ENCODE assay signal across 16 cellular contexts in genomic region chr14:65032319-65032718, GRCh38. TPM values are rescaled to one million over a fixed set of nuclear protein-coding genes. Genes with fewer than 3 reads are reported as not detected.
DNase-seq lines count a peak whose midpoint lies in the region; ATAC-seq, FAIRE-seq and TF ChIP-seq lines count a peak whose summit lies in the region.
"Had no signal": no experiment of that assay in that cellular context is flagged by ENCODE, and none has a peak within 500 bp of the region (broad histone marks: within the 10 kb centered on the region; RNA-seq: fewer than 3 reads in every experiment).

No MANE protein-coding gene starts in this region.

- no peak overlapping the region for H2AFZ ChIP-seq in HepG2 (ENCODE audit: low read length)

- intact Hi-C loops in right lobe of liver (cut with DNase I) (no loop called here), HepG2 (cut with micrococcal nuclease; ENCODE audit: unreplicated experiment) (no loop called here), heart right ventricle (cut with DNase I) (no loop called here)

- no peak overlapping the region for H3K27ac ChIP-seq in right lobe of liver
- H3K27ac ChIP-seq in HepG2 (ENCODE audit: extremely low read length, insufficient read depth, low read length), result no peak overlapping the region
- H3K27ac ChIP-seq in heart right ventricle, result peak overlapping the region in 6 of 10 donors; percentile 11 to 59 (median 40)
- H3K27ac ChIP-seq: BLaER1 treated with 17β-estradiol and CSF1 and Interleukin-3, amounts not matched to agents 10 nM and 100 nM had no signal

- no peaks in the 10 kb centered on the region for H3K27me3 Mint-ChIP-seq in nephron progenitor cell (ENCODE audit: low read depth, poor library complexity)

- H3K4me3 Mint-ChIP-seq in nephron progenitor cell, result no peak overlapping the region

- H3K4me1 ChIP-seq in right lobe of liver (peaks cover 0 to 23% (median 4%) of the 10 kb centered on the region in 4 donors), HepG2 (ENCODE audit: insufficient read depth, low read length) (peaks cover 17% of the 10 kb centered on the region), heart right ventricle (peaks cover 0 to 20% (median 13%) of the 10 kb centered on the region in 9 donors)
- H3K4me1 ChIP-seq: BLaER1 treated with 17β-estradiol and CSF1 and Interleukin-3, amounts not matched to agents 10 nM and 100 nM had no signal

- POLR2A ChIA-PET in HepG2 (lab: Yijun Ruan, JAX), result no interaction called here

- CTCF ChIA-PET in HepG2 (lab: Yijun Ruan, JAX; ENCODE audit: low intra/inter-chr PET ratio, low total read pairs), result no interaction called here

- H3K9ac ChIP-seq in HepG2 (ENCODE audit: insufficient read depth, low read depth, low read length), result no peak overlapping the region
- H3K9ac ChIP-seq: BLaER1 treated with 17β-estradiol and CSF1 and Interleukin-3, amounts not matched to agents 10 nM and 100 nM had no signal

- peaks cover 57% of the 10 kb centered on the region for H3K36me3 Mint-ChIP-seq in nephron progenitor cell (ENCODE audit: low read depth)

- no peaks in the 10 kb centered on the region for H3K9me3 ChIP-seq in right lobe of liver
- no peaks in the 10 kb centered on the region for H3K9me3 ChIP-seq in HepG2 (ENCODE audit: low read length)
- no peaks in the 10 kb centered on the region for H3K9me3 ChIP-seq in heart right ventricle
- H3K9me3 ChIP-seq: BLaER1 treated with 17β-estradiol and CSF1 and Interleukin-3, amounts not matched to agents 10 nM and 100 nM had no signal

- H3K27me3 ChIP-seq in right lobe of liver, result no peaks in the 10 kb centered on the region
- H3K27me3 ChIP-seq in HepG2 (ENCODE audit: control insufficient read depth in 1 of 2, insufficient read depth in 2 of 2, low read length in 2 of 2), result no peaks in the 10 kb centered on the region
- no peaks in the 10 kb centered on the region for H3K27me3 ChIP-seq in heart right ventricle
- H3K27me3 ChIP-seq: BLaER1 treated with 17β-estradiol and CSF1 and Interleukin-3, amounts not matched to agents 10 nM and 100 nM had no signal

- no peaks in the 10 kb centered on the region for H3K9me3 Mint-ChIP-seq in nephron progenitor cell

- TF ChIP-seq CTCF in right lobe of liver (IDR thresholded peaks at IDR 0.05) (no peak), HepG2 (CRISPR knock-in tag; IDR thresholded peaks at IDR 0.05) (no peak), heart right ventricle (IDR thresholded peaks at IDR 0.05) (no peak), nephron progenitor cell (IDR thresholded peaks at IDR 0.05) (no peak), foreskin fibroblast (IDR thresholded peaks at IDR 0.05; ENCODE audit: low read depth, low read length) (no peak)

- H3K4me2 ChIP-seq in HepG2 (ENCODE audit: low read depth, low read length), result no peak overlapping the region
- H3K4me2 ChIP-seq: BLaER1 treated with 17β-estradiol and CSF1 and Interleukin-3, amounts not matched to agents 10 nM and 100 nM had no signal

- peaks cover 10% of the 10 kb centered on the region for H3K4me1 Mint-ChIP-seq in nephron progenitor cell

- no peak for FAIRE-seq in HepG2 (lab: Jason Lieb, UNC)
- FAIRE-seq: H54 had no signal

- H3K36me3 ChIP-seq in right lobe of liver (peaks cover 0 to 8% (median 0%) of the 10 kb centered on the region in 4 donors), HepG2 (replicated peaks in 1 of 2; ENCODE audit: control insufficient read depth in 1 of 2, insufficient read depth in 2 of 2, low read length in 2 of 2) (peaks cover 9 to 50% of the 10 kb centered on the region in 2 experiments), heart right ventricle (peaks cover 0 to 66% (median 18%) of the 10 kb centered on the region in 9 donors)

- no TSS peak for BruUV-seq in HepG2 (replicated peaks; lab: Mats Ljungman, UMichigan)

- no peak overlapping the region for H3K4me3 ChIP-seq in right lobe of liver
- no peak overlapping the region for H3K4me3 ChIP-seq in HepG2 (replicated peaks in 1 of 3; ENCODE audit: insufficient read depth in 1 of 3, low read depth in 2 of 3, low read length in 3 of 3)
- H3K4me3 ChIP-seq in heart right ventricle, result no peak overlapping the region
- no peak overlapping the region for H3K4me3 ChIP-seq in foreskin fibroblast (ENCODE audit: low read depth in 1 of 2, low read length in 2 of 2)
- H3K4me3 ChIP-seq: BLaER1 treated with 17β-estradiol and CSF1 and Interleukin-3, amounts not matched to agents 10 nM and 100 nM had no signal

- peak overlapping the region; percentile 78 for H3K27ac Mint-ChIP-seq in nephron progenitor cell

- no peaks in the 10 kb centered on the region for H4K20me1 ChIP-seq in HepG2 (ENCODE audit: insufficient read depth, low read length)
- H4K20me1 ChIP-seq: BLaER1 treated with 17β-estradiol and CSF1 and Interleukin-3, amounts not matched to agents 10 nM and 100 nM had no signal

- H3K79me2 ChIP-seq in HepG2 (ENCODE audit: insufficient read depth, low read length), result no peaks in the 10 kb centered on the region

- TF ChIP-seq RAD21 in HepG2 (CRISPR knock-in tag; IDR thresholded peaks at IDR 0.05), result no peak

- in situ Hi-C loops in HepG2 (cut with HindIII; ENCODE audit: extremely low pct_ligation_motif_present, low pct_unique_long_range_greater_than_20kb), result no loop called here

- TF ChIP-seq EP300 in HepG2 (IDR thresholded peaks at IDR 0.05; ENCODE audit: low read depth in 2 of 2, low read length in 2 of 2) (no peak), HepG2 (CRISPR knock-in tag; IDR thresholded peaks at IDR 0.05; ENCODE audit: borderline replicate concordance) (no peak)

- no peak for TF ChIP-seq POLR2A in right lobe of liver (IDR thresholded peaks at IDR 0.05)
- TF ChIP-seq POLR2A in HepG2 (IDR thresholded peaks at IDR 0.05; ENCODE audit: insufficient read depth in 1 of 2, low read depth in 2 of 2, low read length in 2 of 2), result no peak

- 49% methylated on average over 11 of the region's 11 CpGs for WGBS in right lobe of liver (ENCODE audit: insufficient coverage, low coverage, low lambda C conversion rate, missing lambda C conversion rate)
- 96% methylated on average over 11 of the region's 11 CpGs for WGBS in HepG2 (ENCODE audit: low lambda C conversion rate)
- 49 to 67% methylated on average over 11 of the region's 11 CpGs for WGBS in heart right ventricle, 2 donors

- DNase-seq in right lobe of liver (peak; percentile 56 to 73 (median 64)), HepG2 (ENCODE audit: low spot score) (no peak), heart right ventricle (peak; percentile 31 to 40), nephron progenitor cell (no peak), foreskin fibroblast (no peak), NCI-H510A (lab: John Stamatoyannopoulos, UW) (no peak)
- DNase-seq: DMS 273 treated with DMSO at 0.1 percent for 48 hours, Karpas-422, NCI-H1417 treated with DMSO at 0.1 percent for 48 hours, NCI-H2029, NCI-H2227 treated with DMSO at 0.1 percent for 48 hours, NCI-H526 had no signal

- peak; percentile 56 to 73 (median 68) for ATAC-seq in right lobe of liver
- ATAC-seq in HepG2, result no peak
- peak in 6 of 8 donors; percentile 70 to 96 (median 90) for ATAC-seq in heart right ventricle
- no peak for ATAC-seq in HG03439 (IDR thresholded peaks at IDR 0.05; ENCODE audit: unreplicated experiment)
- no peak for ATAC-seq in GM19351 (IDR thresholded peaks at IDR 0.05; ENCODE audit: unreplicated experiment)

TF ChIP-seq in HepG2, 621 proteins besides CTCF, POLR2A, EP300 and RAD21 (continues in another document):
- TF ChIP-seq ELF3 (CRISPR knock-in tag; IDR thresholded peaks at IDR 0.05) (no peak), ATF1 (CRISPR knock-in tag; IDR thresholded peaks at IDR 0.05) (no peak)

RNA-seq across cellular contexts. Expression of gene FNTB, which starts 45.6 kb away (rescaled TPM):
- total RNA-seq in right lobe of liver (10 to 100 TPM in 2 of 6 experiments, 1 to 10 TPM in 4; 6.1 to 19.2 (median 9.0) TPM), HepG2 (2016; rRNA removed; fragmentation: Illumina TruSeq; extraction: Trizol) (28.5 and 35.1 TPM in 2 replicates), heart right ventricle (10 to 100 TPM; 14.6 to 20.8 (median 16.9) TPM)
- total RNA-seq in HepG2 (2016; cell fraction: cytosol; rRNA removed; fragmentation: Illumina TruSeq; extraction: Trizol; ENCODE audit: low read depth), result 4.9 and 5.9 TPM in 2 replicates
- total RNA-seq in HepG2 (2016; cell fraction: insoluble cytoplasmic fraction; rRNA removed; fragmentation: Illumina TruSeq; extraction: Trizol), result 26.2 and 34.3 TPM in 2 replicates
- total RNA-seq in HepG2 (2016; cell fraction: membrane; rRNA removed; fragmentation: Illumina TruSeq; extraction: Trizol), result 13.9 and 14.8 TPM in 2 replicates
- total RNA-seq in HepG2 (2016; cell fraction: nucleus; rRNA removed; fragmentation: Illumina TruSeq; extraction: Trizol), result 23.0 and 24.4 TPM in 2 replicates
- polyA plus RNA-seq in HepG2 (2011; rRNA removed) (23.6 and 25.5 TPM in 2 replicates), heart right ventricle (10 to 100 TPM; 14.6 to 16.2 TPM)
- 24.0 and 26.1 TPM in 2 replicates for polyA plus RNA-seq in HepG2 (2011; cell fraction: cytosol; rRNA removed)
- 23.4 and 27.7 TPM in 2 replicates for polyA plus RNA-seq in HepG2 (2011; cell fraction: nucleus; rRNA removed)
- polyA plus RNA-seq in HepG2 (2012), result 13.7 TPM in 2 replicates
- polyA plus RNA-seq in HepG2 (2016; cell fraction: cytosol; fragmentation: Illumina TruSeq; extraction: Trizol; ENCODE audit: low read depth), result 4.0 and 4.6 TPM in 2 replicates
- polyA plus RNA-seq in HepG2 (2016; cell fraction: insoluble cytoplasmic fraction; fragmentation: Illumina TruSeq; extraction: Trizol; ENCODE audit: low read depth), result 33.7 and 37.5 TPM in 2 replicates
- polyA plus RNA-seq in HepG2 (2016; cell fraction: membrane; fragmentation: Illumina TruSeq; extraction: Trizol; ENCODE audit: low read depth), result 7.5 and 8.8 TPM in 2 replicates
- 23.4 and 28.9 TPM in 2 replicates for polyA plus RNA-seq in HepG2 (2016; cell fraction: nucleus; fragmentation: Illumina TruSeq; extraction: Trizol; ENCODE audit: insufficient read depth, low read depth)
- 79.0 and 79.6 TPM in 2 replicates for polyA minus RNA-seq in HepG2 (2011; rRNA and poly(A)+ RNA removed; ENCODE audit: low replicate concordance)
- polyA minus RNA-seq in HepG2 (2011; cell fraction: cytosol; rRNA and poly(A)+ RNA removed), result 23.7 and 24.0 TPM in 2 replicates
- 29.1 and 37.9 TPM in 2 replicates for polyA minus RNA-seq in HepG2 (2011; cell fraction: nucleus; rRNA and poly(A)+ RNA removed)

Comparison
In these comparisons a context has a peak if more than half of its experiments do, and no peak if none do; other contexts are left out.
1. ATAC-seq: peak in right lobe of liver (4 of 4) and heart right ventricle (6 of 8); none in HepG2 (single experiment), HG03439 (single experiment) and GM19351 (single experiment).
2. DNase-seq: peak in right lobe of liver (3 of 3) and heart right ventricle (2 of 2); none in HepG2 (single experiment), nephron progenitor cell (single experiment), foreskin fibroblast (0 of 2) and NCI-H510A (single experiment).
3. H3K27ac ChIP-seq: peak in heart right ventricle (6 of 10); none in right lobe of liver (0 of 3) and HepG2 (single experiment).